In genomic region chr4:141332359-141333181, GRCh38 we compare ENCODE assay signal across 8 cellular contexts.
DNase-seq lines count a peak whose midpoint lies in the region; ATAC-seq and TF ChIP-seq lines count a peak whose summit lies in the region.
"Not testable (repeated sequence)": the region's sequence is repeated elsewhere in the genome, so short reads cannot be mapped to it uniquely, and the experiment has no call there.

No MANE protein-coding gene starts in this region.

- peaks cover 6 to 14% (median 8%) of the 10 kb centered on the region in 3 donors for H3K27me3 Mint-ChIP-seq in immature natural killer cell (ENCODE audit: low read depth in 3 of 3)
- H3K27me3 Mint-ChIP-seq in naive thymus-derived CD8-positive, alpha-beta T cell: peaks cover 22 to 54% (median 34%) of the 10 kb centered on the region in 5 donors

- H3K27ac ChIP-seq in GM23248: not testable (repeated sequence)
- H3K27ac ChIP-seq in adrenal gland: peak overlapping the region in 4 of 5 donors; percentile 50 to 72 (median 70)
- H3K27ac ChIP-seq in skin epidermis: peak overlapping the region in 8 of 21 experiments; percentile 26 to 76 (median 46)
- peak overlapping the region in 1 of 2 donors; percentile 57 for H3K27ac ChIP-seq in aorta (ENCODE audit: low read depth in 1 of 2, low read length in 2 of 2)

- H3K27me3 ChIP-seq in GM23248 (replicated peaks; ENCODE audit: insufficient read depth); adrenal gland; aorta (ENCODE audit: control insufficient read depth in 1 of 2, insufficient read depth in 2 of 2, low read length in 1 of 2): not testable (repeated sequence)

- not testable (repeated sequence) for H3K9me3 ChIP-seq in GM23248 (ENCODE audit: low read depth); adrenal gland (replicated peaks in 1 of 3); aorta (ENCODE audit: control insufficient read depth, low read length)

- not testable (repeated sequence) for TF ChIP-seq CTCF in adrenal gland (IDR thresholded peaks at IDR 0.05); epithelial cell of esophagus (IDR thresholded peaks at IDR 0.05; ENCODE audit: insufficient read depth, low read depth, low read length, missing control alignments)

- not testable (repeated sequence) for H3K4me2 ChIP-seq in GM23248 (ENCODE audit: unreplicated experiment)

- H3K4me1 ChIP-seq in GM23248 (ENCODE audit: insufficient read depth) (peaks cover 48% of the 10 kb centered on the region), adrenal gland (replicated peaks in 1 of 2) (peaks cover 0 to 19% of the 10 kb centered on the region in 2 donors)
- not testable (repeated sequence) for H3K4me1 ChIP-seq in aorta (ENCODE audit: control insufficient read depth in 1 of 2, insufficient read depth in 2 of 2, low read length in 2 of 2)

- POLR2A ChIA-PET in naive thymus-derived CD8-positive, alpha-beta T cell (lab: Charles Lee): not testable (repeated sequence)

- H4K20me1 ChIP-seq in GM23248 (ENCODE audit: insufficient read depth): not testable (repeated sequence)

- not testable (repeated sequence) for H3K9me3 Mint-ChIP-seq in immature natural killer cell; naive thymus-derived CD8-positive, alpha-beta T cell

- not testable (repeated sequence) for H3K9me2 ChIP-seq in GM23248 (ENCODE audit: insufficient read depth)

- peak; percentile 30 to 62 for TF ChIP-seq POLR2A in adrenal gland (IDR thresholded peaks at IDR 0.05)

- peak overlapping the region; percentile 49 to 62 (median 61) for H3K4me3 Mint-ChIP-seq in immature natural killer cell
- peak overlapping the region in 9 of 10 donors; percentile 20 to 76 (median 48) for H3K4me3 Mint-ChIP-seq in naive thymus-derived CD8-positive, alpha-beta T cell

- not testable (repeated sequence) for H3K36me3 Mint-ChIP-seq in immature natural killer cell; naive thymus-derived CD8-positive, alpha-beta T cell

- 88 to 89% methylated on average over 31 to 33 of the region's 33 CpGs for WGBS in GM23248 (ENCODE audit: low coverage in 1 of 2, low lambda C conversion rate in 2 of 2, missing lambda C conversion rate in 2 of 2), 2 experiments
- WGBS in adrenal gland, 4 donors: 48 to 96% (median 72%) methylated on average over 10 to 33 of the region's 33 CpGs
- 45 to 51% methylated on average over 30 to 33 of the region's 33 CpGs for WGBS in aorta, 2 donors

- intact Hi-C loops in adrenal gland (cut with DNase I); aorta (cut with DNase I): not testable (repeated sequence)

- in situ Hi-C loops in GM23248 (cut with MboI): loop anchor here (25.0 kb wide), 1 partner anchor 1505 kb away; the partner anchor contains the start of gene INPP4B

- not testable (repeated sequence) for H3K36me3 ChIP-seq in GM23248 (ENCODE audit: low read depth); adrenal gland (replicated peaks in 1 of 2); aorta (ENCODE audit: control insufficient read depth in 1 of 2, insufficient read depth in 2 of 2, low read length in 1 of 2)

- H2AFZ ChIP-seq in GM23248: peak overlapping the region; percentile 14; the same call in 1 of the 2 replicates

- DNase-seq in GM23248; epithelial cell of esophagus (ENCODE audit: low read depth); immature natural killer cell; naive thymus-derived CD8-positive, alpha-beta T cell: not testable (repeated sequence)
- DNase-seq in NCI-H82 treated with DMSO at 0.1 percent for 48 hours (lab: John Stamatoyannopoulos, UW; ENCODE audit: unreplicated experiment) (peak; percentile 90), adrenal gland (peak; percentile 8 to 60 (median 29)), aorta (peak; percentile 49 to 76)

- not testable (repeated sequence) for H3K4me1 Mint-ChIP-seq in immature natural killer cell; naive thymus-derived CD8-positive, alpha-beta T cell

- H3K9ac ChIP-seq in GM23248: not testable (repeated sequence)

- not testable (repeated sequence) for H3K4me3 ChIP-seq in GM23248
- H3K4me3 ChIP-seq in adrenal gland: peak overlapping the region in 2 of 4 donors; percentile 43 to 59
- peak overlapping the region; percentile 8 for H3K4me3 ChIP-seq in epithelial cell of esophagus (ENCODE audit: low read length)
- peak overlapping the region; percentile 7 to 39 (median 21) for H3K4me3 ChIP-seq in skin epidermis
- H3K4me3 ChIP-seq in aorta (ENCODE audit: low read length in 2 of 2): peak overlapping the region in 1 of 2 donors; percentile 61

- not testable (repeated sequence) for ATAC-seq in naive thymus-derived CD8-positive, alpha-beta T cell; aorta (ENCODE audit: low FRiP score)

- not testable (repeated sequence) for H3K79me2 ChIP-seq in GM23248 (ENCODE audit: insufficient read depth)

- peaks cover 39% of the 10 kb centered on the region for H3F3A ChIP-seq in GM23248 (ENCODE audit: insufficient read depth)

- not testable (repeated sequence) for H3K27ac Mint-ChIP-seq in immature natural killer cell; naive thymus-derived CD8-positive, alpha-beta T cell
